Comparison of ENCODE assay signal across 21 cellular contexts in the genomic region with DNA sequence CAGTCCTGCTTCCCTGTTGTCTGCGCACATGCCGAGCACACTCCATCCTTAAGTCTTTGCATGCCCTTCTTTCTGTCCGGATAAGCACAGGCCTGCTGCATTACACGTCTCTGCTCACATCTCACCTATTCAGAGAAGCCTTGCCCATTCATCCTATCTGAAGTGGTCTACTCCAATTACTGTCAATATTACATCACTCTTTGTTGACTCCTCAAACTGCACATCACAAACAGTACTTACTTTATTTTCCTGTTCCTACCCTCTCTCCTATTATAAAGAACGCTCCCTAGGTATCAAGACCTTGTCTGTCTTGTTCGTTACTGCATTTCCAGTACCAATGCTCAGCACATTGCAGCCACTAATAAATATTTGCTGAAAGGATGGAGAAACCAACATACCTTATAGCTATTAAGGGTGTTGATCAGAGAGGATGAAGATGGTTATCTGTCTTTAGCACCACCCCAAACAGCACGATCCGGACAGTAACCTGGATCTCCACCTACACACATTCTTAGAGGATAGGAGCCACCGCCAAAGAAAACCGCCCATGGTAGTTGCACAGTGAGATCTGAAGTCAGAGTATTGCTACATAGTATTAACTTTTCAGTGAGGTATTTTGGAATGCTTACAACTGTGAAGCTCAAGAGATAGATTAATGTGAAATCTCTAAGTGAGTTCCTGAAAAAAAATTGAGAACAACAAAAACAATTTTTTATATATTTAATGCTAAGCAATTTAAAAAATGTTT. TPM values are rescaled to one million over a fixed set of nuclear protein-coding genes. Genes with fewer than 3 reads are reported as not detected.
DNase-seq lines count a peak whose midpoint lies in the region; ATAC-seq, FAIRE-seq and TF ChIP-seq lines count a peak whose summit lies in the region.
"Had no signal": no experiment of that assay in that cellular context is flagged by ENCODE, and none has a peak within 500 bp of the region (broad histone marks: within the 10 kb centered on the region; RNA-seq: fewer than 3 reads in every experiment).

No MANE protein-coding gene starts in this region.

- no peaks in the 10 kb centered on the region for H3K9me3 ChIP-seq in HepG2 (ENCODE audit: low read length)
- H3K9me3 ChIP-seq in right lobe of liver = no peaks in the 10 kb centered on the region
- H3K9me3 ChIP-seq in OCI-LY7 (ENCODE audit: low read length) = peaks cover 12% of the 10 kb centered on the region; the same call in 1 of the 2 replicates
- H3K9me3 ChIP-seq: SK-N-SH had no signal

- ATAC-seq in HepG2 (no peak; the same call in 2 of the 3 replicates), right lobe of liver (no peak), HG02938 (IDR thresholded peaks at IDR 0.05; ENCODE audit: unreplicated experiment) (no peak)
- ATAC-seq: activated CD8-positive, alpha-beta T cell treated with anti-CD3 and anti-CD28 coated beads, Interleukin-2, amount 10 ng/mL, durations not matched to agents 7 days and 5 days; esophagus mucosa; K562; Panc1; stimulated activated memory B cell treated with anti-CD40 and anti-IgM and Interleukin-4, amounts not matched to agents 10 μg/mL and 1 μg/mL and 100 μg/mL, for 72 hours had no signal

- no peak overlapping the region for H3K4me3 ChIP-seq in HepG2 (replicated peaks in 1 of 3; ENCODE audit: insufficient read depth in 1 of 3, low read depth in 2 of 3, low read length in 3 of 3)
- no peak overlapping the region for H3K4me3 ChIP-seq in right lobe of liver
- H3K4me3 ChIP-seq in OCI-LY7 (ENCODE audit: low read depth, low read length, poor library complexity, severe bottlenecking) = no peak overlapping the region
- H3K4me3 ChIP-seq: K562 had no signal

- H3K4me2 ChIP-seq in HepG2 (ENCODE audit: low read depth, low read length) (peak overlapping the region; percentile 52), OCI-LY7 (ENCODE audit: low read length) (no peak overlapping the region)
- H3K4me2 ChIP-seq: SK-N-SH had no signal

- FAIRE-seq in HepG2 (lab: Jason Lieb, UNC) = no peak
- FAIRE-seq: H1, K562 had no signal

- peaks cover 17% of the 10 kb centered on the region for H4K20me1 ChIP-seq in HepG2 (ENCODE audit: insufficient read depth, low read length)
- H4K20me1 ChIP-seq in OCI-LY7 (ENCODE audit: insufficient read depth, low read length) = no peaks in the 10 kb centered on the region

- H3K36me3 Mint-ChIP-seq in activated T-helper 1 cell treated with anti-CD3 and anti-CD28 coated beads, Interleukin-12 subunit alpha, Interleukin-12 subunit beta, Interleukin-2, Interleukin-4 antibody, amounts not matched to agents 30 ng/mL and 10 ng/mL and 1 ng/mL, durations not matched to agents 14 hours and 24 hours and 36 hours (ENCODE audit: low read depth) = peaks cover 12% of the 10 kb centered on the region

- TF ChIP-seq CTCF in HepG2 (CRISPR knock-in tag; IDR thresholded peaks at IDR 0.05) (no peak), right lobe of liver (IDR thresholded peaks at IDR 0.05) (no peak), OCI-LY7 (conservative IDR thresholded peaks at IDR 0.05; ENCODE audit: low read length) (no peak)

- WGBS in HepG2 (ENCODE audit: low lambda C conversion rate) = 10% methylated on average over 10 of the region's 10 CpGs
- WGBS in right lobe of liver (ENCODE audit: insufficient coverage, low coverage, low lambda C conversion rate, missing lambda C conversion rate) = 85% methylated on average over 10 of the region's 10 CpGs

- no peak for TF ChIP-seq RAD21 in HepG2 (CRISPR knock-in tag; IDR thresholded peaks at IDR 0.05)

- no peak overlapping the region for H3K27ac ChIP-seq in HepG2 (ENCODE audit: extremely low read length, insufficient read depth, low read length)
- H3K27ac ChIP-seq in right lobe of liver = no peak overlapping the region
- no peak overlapping the region for H3K27ac ChIP-seq in OCI-LY7 (ENCODE audit: low read depth, low read length, poor library complexity, severe bottlenecking)

- H3K9ac ChIP-seq in HepG2 (ENCODE audit: insufficient read depth, low read depth, low read length) = no peak overlapping the region
- H3K9ac ChIP-seq: SK-N-SH had no signal

- no TSS peak for BruUV-seq in HepG2 (replicated peaks; lab: Mats Ljungman, UMichigan)
- BruUV-seq in OCI-LY7 (replicated peaks; lab: Mats Ljungman, UMichigan) = no TSS peak

- H3K4me1 ChIP-seq in HepG2 (ENCODE audit: insufficient read depth, low read length) (peaks cover 42% of the 10 kb centered on the region), right lobe of liver (peaks cover 0 to 15% (median 5%) of the 10 kb centered on the region in 4 donors), OCI-LY7 (ENCODE audit: insufficient read depth, low read length, poor library complexity, severe bottlenecking) (peaks cover 14% of the 10 kb centered on the region)

- H3K27me3 ChIP-seq in HepG2 (ENCODE audit: control insufficient read depth in 1 of 2, insufficient read depth in 2 of 2, low read length in 2 of 2) = no peaks in the 10 kb centered on the region; a peak in 2 of 5 replicates
- no peaks in the 10 kb centered on the region for H3K27me3 ChIP-seq in right lobe of liver

- no peak for TF ChIP-seq POLR2A in HepG2 (IDR thresholded peaks at IDR 0.05; ENCODE audit: insufficient read depth in 1 of 2, low read depth in 2 of 2, low read length in 2 of 2)
- no peak for TF ChIP-seq POLR2A in right lobe of liver (IDR thresholded peaks at IDR 0.05)

- no peaks in the 10 kb centered on the region for H3K9me2 ChIP-seq in OCI-LY7 (ENCODE audit: insufficient read depth, low read length)
- H3K9me2 ChIP-seq: SK-N-SH had no signal

- POLR2A ChIA-PET in HepG2 (lab: Yijun Ruan, JAX) = no interaction called here
- POLR2A ChIA-PET in OCI-LY7 (lab: Charles Lee) = no interaction called here

- H3K36me3 ChIP-seq in HepG2 (replicated peaks in 1 of 2; ENCODE audit: control insufficient read depth in 1 of 2, insufficient read depth in 2 of 2, low read length in 2 of 2) (no peaks in the 10 kb centered on the region; a peak in 1 of 5 replicates), right lobe of liver (peaks cover 0 to 3% (median 0%) of the 10 kb centered on the region in 4 donors), OCI-LY7 (ENCODE audit: insufficient read depth, low read length) (peaks cover 24% of the 10 kb centered on the region)

- peak overlapping the region; percentile 30 for H3K4me3 Mint-ChIP-seq in activated T-helper 1 cell treated with anti-CD3 and anti-CD28 coated beads, Interleukin-12 subunit alpha, Interleukin-12 subunit beta, Interleukin-2, Interleukin-4 antibody, amounts not matched to agents 30 ng/mL and 10 ng/mL and 1 ng/mL, durations not matched to agents 14 hours and 24 hours and 36 hours
- H3K4me3 Mint-ChIP-seq: activated CD8-positive, alpha-beta T cell treated with anti-CD3 and anti-CD28 coated beads, Interleukin-2, amount 10 ng/mL, durations not matched to agents 7 days and 5 days; activated T-cell treated with anti-CD3 and anti-CD28 coated beads, Interleukin-2, amount 50 U/mL, for 24 hours; stimulated activated memory B cell treated with anti-CD40 and anti-IgM and Interleukin-4, amounts not matched to agents 10 μg/mL and 1 μg/mL and 100 μg/mL, for 72 hours had no signal

- H3K4me1 Mint-ChIP-seq in activated T-helper 1 cell treated with anti-CD3 and anti-CD28 coated beads, Interleukin-12 subunit alpha, Interleukin-12 subunit beta, Interleukin-2, Interleukin-4 antibody, amounts not matched to agents 30 ng/mL and 10 ng/mL and 1 ng/mL, durations not matched to agents 14 hours and 24 hours and 36 hours (ENCODE audit: low read depth) = peaks cover 19% of the 10 kb centered on the region

- H3K9me3 Mint-ChIP-seq in activated T-helper 1 cell treated with anti-CD3 and anti-CD28 coated beads, Interleukin-12 subunit alpha, Interleukin-12 subunit beta, Interleukin-2, Interleukin-4 antibody, amounts not matched to agents 30 ng/mL and 10 ng/mL and 1 ng/mL, durations not matched to agents 14 hours and 24 hours and 36 hours = peaks cover under 1% of the 10 kb centered on the region
- H3K9me3 Mint-ChIP-seq: stimulated activated memory B cell treated with anti-CD40 and anti-IgM and Interleukin-4, amounts not matched to agents 10 μg/mL and 1 μg/mL and 100 μg/mL, for 72 hours had no signal

- H2AFZ ChIP-seq in HepG2 (ENCODE audit: low read length) (no peak overlapping the region), OCI-LY7 (ENCODE audit: low read length) (no peak overlapping the region)

- peaks cover 35% of the 10 kb centered on the region for H3K79me2 ChIP-seq in HepG2 (ENCODE audit: insufficient read depth, low read length)
- peaks cover 33% of the 10 kb centered on the region for H3K79me2 ChIP-seq in OCI-LY7 (ENCODE audit: insufficient read depth, low read depth, low read length)

- TF ChIP-seq EP300 in HepG2 (IDR thresholded peaks at IDR 0.05; ENCODE audit: low read depth in 2 of 2, low read length in 2 of 2) (peak in 1 of 2 experiments; percentile 20; a peak in 1 of 4 replicates), HepG2 (CRISPR knock-in tag; IDR thresholded peaks at IDR 0.05; ENCODE audit: borderline replicate concordance) (no peak)

- intact Hi-C loops in HepG2 (cut with micrococcal nuclease; ENCODE audit: unreplicated experiment) = loop anchor here (10.0 kb wide), 1 partner anchor 1579 kb away; the partner anchor contains the start of gene ISOC1
- intact Hi-C loops in right lobe of liver (cut with DNase I) = no loop called here
- intact Hi-C loops in activated T-helper 1 cell treated with anti-CD3 and anti-CD28 coated beads, Interleukin-12 subunit alpha, Interleukin-12 subunit beta, Interleukin-2, Interleukin-4 antibody, amounts not matched to agents 30 ng/mL and 10 ng/mL and 1 ng/mL, durations not matched to agents 14 hours and 24 hours and 36 hours (cut with micrococcal nuclease) = loop anchor here (2.0 to 5.0 kb wide), 4 partner anchors 529 to 1576 kb away; partner anchors contain the start of genes GRAMD2B, ISOC1 and PHAX
- intact Hi-C loops in OCI-LY7 (cut with micrococcal nuclease; ENCODE audit: unreplicated experiment) = loop anchor here (5.0 kb wide), 2 partner anchors 566 to 739 kb away; partner anchors contain the start of genes LMNB1 and SLC12A2

- no peak overlapping the region for H3K27ac Mint-ChIP-seq in activated T-helper 1 cell treated with anti-CD3 and anti-CD28 coated beads, Interleukin-12 subunit alpha, Interleukin-12 subunit beta, Interleukin-2, Interleukin-4 antibody, amounts not matched to agents 30 ng/mL and 10 ng/mL and 1 ng/mL, durations not matched to agents 14 hours and 24 hours and 36 hours
- H3K27ac Mint-ChIP-seq: activated CD8-positive, alpha-beta T cell treated with anti-CD3 and anti-CD28 coated beads, Interleukin-2, amount 10 ng/mL, durations not matched to agents 7 days and 5 days; activated T-cell treated with anti-CD3 and anti-CD28 coated beads, Interleukin-2, amount 50 U/mL, for 24 hours; naive B cell; progenitor cell of endocrine pancreas had no signal

- in situ Hi-C loops in HepG2 (cut with HindIII; ENCODE audit: extremely low pct_ligation_motif_present, low pct_unique_long_range_greater_than_20kb) = no loop called here

- CTCF ChIA-PET in HepG2 (lab: Yijun Ruan, JAX; ENCODE audit: low intra/inter-chr PET ratio, low total read pairs) (no interaction called here), OCI-LY7 (lab: Charles Lee; ENCODE audit: unreplicated experiment) (no interaction called here)

- H3K27me3 Mint-ChIP-seq in activated T-helper 1 cell treated with anti-CD3 and anti-CD28 coated beads, Interleukin-12 subunit alpha, Interleukin-12 subunit beta, Interleukin-2, Interleukin-4 antibody, amounts not matched to agents 30 ng/mL and 10 ng/mL and 1 ng/mL, durations not matched to agents 14 hours and 24 hours and 36 hours (ENCODE audit: insufficient read depth) = peaks cover 17% of the 10 kb centered on the region
- H3K27me3 Mint-ChIP-seq: progenitor cell of endocrine pancreas had no signal

- DNase-seq in HepG2 (ENCODE audit: low spot score) (peak; percentile 12), right lobe of liver (no peak), NCI-H345 (lab: John Stamatoyannopoulos, UW) (peak; percentile 63), 8988T (no peak), OCI-LY7 (ENCODE audit: low spot score) (no peak)
- no peak for DNase-seq in activated T-helper 1 cell treated with anti-CD3 and anti-CD28 coated beads, Interleukin-12 subunit alpha, Interleukin-12 subunit beta, Interleukin-2, Interleukin-4 antibody, amounts not matched to agents 30 ng/mL and 10 ng/mL and 1 ng/mL, durations not matched to agents 14 hours and 24 hours and 36 hours (ENCODE audit: low spot score)
- no peak for DNase-seq in effector CD8-positive, alpha-beta T cell (lab: John Stamatoyannopoulos, UW)
- DNase-seq: activated CD8-positive, alpha-beta T cell treated with anti-CD3 and anti-CD28 coated beads, Interleukin-2, amount 10 ng/mL, durations not matched to agents 7 days and 5 days; activated naive CD4-positive, alpha-beta T cell treated with anti-CD3 and anti-CD28 coated beads, Interleukin-2, amount 50 U/mL, for 16 hours; activated T-cell treated with anti-CD3 and anti-CD28 coated beads, Interleukin-2, amount 50 U/mL, for 24 hours; effector CD4-positive, alpha-beta T cell; mammary epithelial cell; naive B cell; SK-N-SH had no signal

RNA-seq across cellular contexts. Expression of gene PRRC1, which starts 1.6 kb away (rescaled TPM):
- total RNA-seq in HepG2 (2016; rRNA removed; fragmentation: Illumina TruSeq; extraction: Trizol) (51.9 and 86.7 TPM in 2 replicates), right lobe of liver (10 to 100 TPM; 18.5 to 36.9 (median 31.4) TPM), OCI-LY7 (2022) (46.5 and 52.5 TPM in 2 replicates)
- 6.9 and 8.1 TPM in 2 replicates for total RNA-seq in HepG2 (2016; cell fraction: cytosol; rRNA removed; fragmentation: Illumina TruSeq; extraction: Trizol; ENCODE audit: low read depth)
- 54.9 and 90.6 TPM in 2 replicates for total RNA-seq in HepG2 (2016; cell fraction: insoluble cytoplasmic fraction; rRNA removed; fragmentation: Illumina TruSeq; extraction: Trizol)
- total RNA-seq in HepG2 (2016; cell fraction: membrane; rRNA removed; fragmentation: Illumina TruSeq; extraction: Trizol) = 21.7 and 24.5 TPM in 2 replicates
- 52.8 and 60.1 TPM in 2 replicates for total RNA-seq in HepG2 (2016; cell fraction: nucleus; rRNA removed; fragmentation: Illumina TruSeq; extraction: Trizol)
- 35.6 and 48.5 TPM in 2 replicates for polyA plus RNA-seq in HepG2 (2011; rRNA removed)
- 30.9 and 35.4 TPM in 2 replicates for polyA plus RNA-seq in HepG2 (2011; cell fraction: cytosol; rRNA removed)
- 30.6 and 35.0 TPM in 2 replicates for polyA plus RNA-seq in HepG2 (2011; cell fraction: nucleus; rRNA removed)
- polyA plus RNA-seq in HepG2 (2012) = 33.3 and 37.5 TPM in 2 replicates
- 4.3 and 4.4 TPM in 2 replicates for polyA plus RNA-seq in HepG2 (2016; cell fraction: cytosol; fragmentation: Illumina TruSeq; extraction: Trizol; ENCODE audit: low read depth)
- polyA plus RNA-seq in HepG2 (2016; cell fraction: insoluble cytoplasmic fraction; fragmentation: Illumina TruSeq; extraction: Trizol; ENCODE audit: low read depth) = 82.0 and 92.5 TPM in 2 replicates
- 10.4 and 12.0 TPM in 2 replicates for polyA plus RNA-seq in HepG2 (2016; cell fraction: membrane; fragmentation: Illumina TruSeq; extraction: Trizol; ENCODE audit: low read depth)
- polyA plus RNA-seq in HepG2 (2016; cell fraction: nucleus; fragmentation: Illumina TruSeq; extraction: Trizol; ENCODE audit: insufficient read depth, low read depth) = 56.8 and 58.4 TPM in 2 replicates
- polyA minus RNA-seq in HepG2 (2011; rRNA and poly(A)+ RNA removed; ENCODE audit: low replicate concordance) = 104 and 160 TPM in 2 replicates
- polyA minus RNA-seq in HepG2 (2011; cell fraction: cytosol; rRNA and poly(A)+ RNA removed) = 50.1 and 53.5 TPM in 2 replicates
- 87.8 and 115 TPM in 2 replicates for polyA minus RNA-seq in HepG2 (2011; cell fraction: nucleus; rRNA and poly(A)+ RNA removed)
- total RNA-seq in activated T-helper 1 cell treated with anti-CD3 and anti-CD28 coated beads, Interleukin-12 subunit alpha, Interleukin-12 subunit beta, Interleukin-2, Interleukin-4 antibody, amounts not matched to agents 30 ng/mL and 10 ng/mL and 1 ng/mL, durations not matched to agents 14 hours and 24 hours and 36 hours = 52.9 and 59.7 TPM in 2 replicates
- total RNA-seq in OCI-LY7 (2014; rRNA removed; shearing (Covaris generic)) = 32.7 and 37.3 TPM in 2 replicates

Comparison
In these comparisons a context has a peak if more than half of its experiments do, and no peak if none do; other contexts are left out.
1. DNase-seq: peak in HepG2 (single experiment) and NCI-H345 (single experiment); none in right lobe of liver (0 of 3), activated T-helper 1 cell treated with anti-CD3 and anti-CD28 coated beads, Interleukin-12 subunit alpha, Interleukin-12 subunit beta, Interleukin-2, Interleukin-4 antibody, amounts not matched to agents 30 ng/mL and 10 ng/mL and 1 ng/mL, durations not matched to agents 14 hours and 24 hours and 36 hours (single experiment), effector CD8-positive, alpha-beta T cell (single experiment), 8988T (single experiment) and OCI-LY7 (single experiment).
2. intact Hi-C loops: an anchor here in HepG2 (10.0 kb wide), activated T-helper 1 cell treated with anti-CD3 and anti-CD28 coated beads, Interleukin-12 subunit alpha, Interleukin-12 subunit beta, Interleukin-2, Interleukin-4 antibody, amounts not matched to agents 30 ng/mL and 10 ng/mL and 1 ng/mL, durations not matched to agents 14 hours and 24 hours and 36 hours (2.0 to 5.0 kb wide) and OCI-LY7 (5.0 kb wide); none called in right lobe of liver.